ENCODE assay signal across 2 cellular contexts in genomic region chr5:141002667-141002965, GRCh38.
TF ChIP-seq lines count a peak whose summit lies in the region.

No MANE protein-coding gene starts in this region.

TF ChIP-seq in A549, 52 proteins besides CTCF, POLR2A, EP300 and RAD21:
- TF ChIP-seq FOSL2 (IDR thresholded peaks at IDR 0.05) (no peak), FOSL2 (CRISPR knock-in tag; IDR thresholded peaks at IDR 0.05) (no peak), CHD2 (IDR thresholded peaks at IDR 0.05; ENCODE audit: low read length, partially characterized antibody) (no peak), PBX3 (IDR thresholded peaks at IDR 0.05) (no peak)

TF ChIP-seq in H1, 55 proteins besides CTCF, POLR2A, EP300 and RAD21:
- TF ChIP-seq KDM1A (IDR thresholded peaks at IDR 0.05; ENCODE audit: borderline replicate concordance, low read length) (peak; percentile 93; the same call in 1 of the 2 replicates), SP4 (IDR thresholded peaks at IDR 0.05; ENCODE audit: low read length) (no peak), HDAC2 (IDR thresholded peaks at IDR 0.05; ENCODE audit: borderline replicate concordance in 1 of 2, low read depth in 2 of 2, low read length in 2 of 2) (peak in 1 of 2 experiments; percentile 90; a peak in 2 of 4 replicates), ATF2 (IDR thresholded peaks at IDR 0.05; ENCODE audit: low read length) (0 out of 2 replicates have a peak, but pooled peaks have one; percentile 3), CHD7 (IDR thresholded peaks at IDR 0.05; ENCODE audit: insufficient replicate concordance, low read length) (no peak)
TF ChIP-seq in H1: peak in this region for 3.
